In the genomic region with DNA sequence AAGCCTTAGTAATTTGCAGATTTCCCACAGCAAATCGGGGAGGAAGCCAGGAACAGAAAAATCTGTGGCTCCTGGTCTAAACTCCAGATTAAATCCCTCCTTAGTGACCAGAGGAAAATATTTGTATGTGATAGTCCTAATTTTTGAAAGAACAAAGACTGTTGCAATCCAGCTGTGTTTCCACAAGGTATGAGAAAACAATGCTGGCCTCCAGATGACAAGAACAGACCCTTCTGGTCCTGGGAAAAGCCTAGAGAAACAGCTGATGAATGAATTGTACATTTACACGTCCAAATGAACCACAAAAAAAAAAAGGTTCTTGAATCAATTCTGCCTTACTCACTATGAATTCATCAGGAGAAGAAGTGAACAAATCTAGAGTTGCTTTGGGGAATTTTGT, we compare ENCODE assay signal across 10 cellular contexts.
DNase-seq lines count a peak whose midpoint lies in the region; ATAC-seq, FAIRE-seq and TF ChIP-seq lines count a peak whose summit lies in the region.
"Had no signal": no experiment of that assay in that cellular context is flagged by ENCODE, and none has a peak within 500 bp of the region (broad histone marks: within the 10 kb centered on the region; RNA-seq: fewer than 3 reads in every experiment).

No MANE protein-coding gene starts in this region.

- no peaks in the 10 kb centered on the region; a peak in 1 of 4 replicates for H3K36me3 ChIP-seq in GM12878 (ENCODE audit: control insufficient read depth in 2 of 2, insufficient read depth in 2 of 2, low read length in 1 of 2)
- H3K36me3 ChIP-seq in uterus, result no peaks in the 10 kb centered on the region

- RAD21 ChIA-PET in GM12878 (lab: Charles Lee; ENCODE audit: unreplicated experiment), result interaction anchor here (1.0 to 10.3 kb wide), 14 partner anchors 11 to 307 kb away, joined by 3 to 144 read pairs (median 5); no protein-coding TSS in a partner anchor

- no peaks in the 10 kb centered on the region for H4K20me1 ChIP-seq in GM12878 (ENCODE audit: control insufficient read depth, insufficient read depth)

- H3K4me2 ChIP-seq in GM12878 (ENCODE audit: control insufficient read depth, insufficient read depth), result peak overlapping the region; percentile 76

- peak overlapping the region; percentile 70; the same call in 1 of the 2 replicates for H3K4me3 ChIP-seq in GM12878
- no peak overlapping the region for H3K4me3 ChIP-seq in uterus

- SMC1A ChIA-PET in GM12878 (lab: Charles Lee; ENCODE audit: uncharacterized antibody, unreplicated experiment), result interaction anchor here (0.7 to 5.5 kb wide), 24 partner anchors 15 to 351 kb away, joined by 3 to 45 read pairs (median 4); no protein-coding TSS in a partner anchor

- no TSS peak for BruUV-seq in GM12878 (replicated peaks; lab: Mats Ljungman, UMichigan)

- DNase-seq in activated naive CD4-positive, alpha-beta T cell treated with anti-CD3 and anti-CD28 coated beads, Interleukin-2, amount 50 U/mL, for 16 hours, result no peak
- no peak for DNase-seq in GM12878 (ENCODE audit: low read depth, low spot score)
- DNase-seq in memory B cell (ENCODE audit: low spot score in 2 of 2), result no peak
- no peak for DNase-seq in uterus
- no peak for DNase-seq in pons (ENCODE audit: low spot score)
- DNase-seq: NCI-H1930 had no signal

- ATAC-seq in GM12878 (no peak), memory B cell (ENCODE audit: low read depth) (no peak), HG03025 (IDR thresholded peaks at IDR 0.05; ENCODE audit: low FRiP score, unreplicated experiment) (no peak), HG03097 (IDR thresholded peaks at IDR 0.05; ENCODE audit: low FRiP score, unreplicated experiment) (no peak)

- intact Hi-C loops in GM12878 (cut with micrococcal nuclease; ENCODE audit: unreplicated experiment) (loop anchor here (2.0 to 10.0 kb wide), 3 partner anchors 89 to 311 kb away; no protein-coding TSS in a partner anchor), uterus (cut with DNase I; ENCODE audit: low total_unique reads) (loop anchor here (10.0 kb wide), 1 partner anchor 119 kb away; no protein-coding TSS in a partner anchor)

- in situ Hi-C loops in GM12878 (cut with MboI), result no loop called here

- TF ChIP-seq POLR2A in GM12878 (IDR thresholded peaks at IDR 0.05; ENCODE audit: low read depth, low read length) (no peak), uterus (IDR thresholded peaks at IDR 0.05) (no peak)

- peak overlapping the region; percentile 58 for H2AFZ ChIP-seq in GM12878 (ENCODE audit: control insufficient read depth, low read depth, low read length)

- H3K4me1 ChIP-seq in GM12878 (ENCODE audit: control insufficient read depth, insufficient read depth, low read length), result peaks cover 14% of the 10 kb centered on the region
- peaks cover 0 to 5% of the 10 kb centered on the region in 2 donors for H3K4me1 ChIP-seq in uterus

- H3K36me3 Mint-ChIP-seq in activated naive CD4-positive, alpha-beta T cell treated with anti-CD3 and anti-CD28 coated beads, Interleukin-2, amount 50 U/mL, for 24 hours, result peaks cover 5% of the 10 kb centered on the region
- H3K36me3 Mint-ChIP-seq in memory B cell, result peaks cover 7% of the 10 kb centered on the region

- no peak for FAIRE-seq in GM12878 (lab: Jason Lieb, UNC)
- FAIRE-seq: H1 had no signal

- CTCF ChIA-PET in GM12878 (lab: Yijun Ruan, JAX), result interaction anchor here (0.7 to 1.9 kb wide), 13 partner anchors 15 to 354 kb away, joined by 3 to 21 read pairs (median 3); no protein-coding TSS in a partner anchor

- POLR2A ChIA-PET in GM12878 (lab: Charles Lee), result interaction anchor here (0.5 to 1.8 kb wide), 12 partner anchors 9 to 115 kb away, joined by 3 to 11 read pairs (median 4); no protein-coding TSS in a partner anchor

- no peak for TF ChIP-seq RAD21 in GM12878 (IDR thresholded peaks at IDR 0.05; ENCODE audit: insufficient read depth, low read depth, low read length)

- TF ChIP-seq EP300 in GM12878 (IDR thresholded peaks at IDR 0.05; ENCODE audit: borderline replicate concordance in 1 of 2, control insufficient read depth in 1 of 2, low read depth in 2 of 2, low read length in 2 of 2), result no peak

- peak overlapping the region; percentile 80 for H3K9ac ChIP-seq in GM12878 (ENCODE audit: control insufficient read depth, insufficient read depth, low read length)

- H3K27me3 ChIP-seq in GM12878 (replicated peaks in 1 of 2; ENCODE audit: control insufficient read depth in 2 of 2, insufficient read depth in 2 of 2, low read length in 1 of 2) (no peaks in the 10 kb centered on the region), uterus (no peaks in the 10 kb centered on the region)

- H3K79me2 ChIP-seq in GM12878 (ENCODE audit: control insufficient read depth, insufficient read depth, low read length), result peaks cover 42% of the 10 kb centered on the region

- H3K27ac ChIP-seq in GM12878 (ENCODE audit: control insufficient read depth, insufficient read depth) (peak overlapping the region; percentile 91), uterus (peak overlapping the region; percentile 95 to 98)

- H3K9me3 Mint-ChIP-seq in activated naive CD4-positive, alpha-beta T cell treated with anti-CD3 and anti-CD28 coated beads, Interleukin-2, amount 50 U/mL, for 24 hours, result no peaks in the 10 kb centered on the region
- H3K9me3 Mint-ChIP-seq in memory B cell, result no peaks in the 10 kb centered on the region

- H3K9me3 ChIP-seq in GM12878 (replicated peaks; ENCODE audit: control insufficient read depth, insufficient read depth, low read length) (no peaks in the 10 kb centered on the region), uterus (no peaks in the 10 kb centered on the region)

- H3K4me3 Mint-ChIP-seq in activated naive CD4-positive, alpha-beta T cell treated with anti-CD3 and anti-CD28 coated beads, Interleukin-2, amount 50 U/mL, for 24 hours, result peak overlapping the region; percentile 97
- peak overlapping the region; percentile 22 for H3K4me3 Mint-ChIP-seq in memory B cell

- WGBS in GM12878 (ENCODE audit: insufficient coverage, insufficient replicate concordance, low lambda C conversion rate, missing lambda C conversion rate), result 19% methylated on average over 2 of the region's 2 CpGs

- TF ChIP-seq CTCF in GM12878 (IDR thresholded peaks at IDR 0.05 in 2 of 3, conservative IDR thresholded peaks at IDR 0.05 in 1 of 3; ENCODE audit: control insufficient read depth in 2 of 3, extremely low read depth in 1 of 3, insufficient read depth in 1 of 3, low read depth in 3 of 3, low read length in 3 of 3) (no peak), uterus (IDR thresholded peaks at IDR 0.05) (no peak)

- no peaks in the 10 kb centered on the region for H3K27me3 Mint-ChIP-seq in activated naive CD4-positive, alpha-beta T cell treated with anti-CD3 and anti-CD28 coated beads, Interleukin-2, amount 50 U/mL, for 24 hours
- no peaks in the 10 kb centered on the region for H3K27me3 Mint-ChIP-seq in memory B cell

- peak overlapping the region; percentile 97 for H3K27ac Mint-ChIP-seq in activated naive CD4-positive, alpha-beta T cell treated with anti-CD3 and anti-CD28 coated beads, Interleukin-2, amount 50 U/mL, for 24 hours
- H3K27ac Mint-ChIP-seq in memory B cell, result peak overlapping the region; percentile 94

- H3K4me1 Mint-ChIP-seq in activated naive CD4-positive, alpha-beta T cell treated with anti-CD3 and anti-CD28 coated beads, Interleukin-2, amount 50 U/mL, for 24 hours, result peaks cover 59% of the 10 kb centered on the region
- peaks cover 25% of the 10 kb centered on the region for H3K4me1 Mint-ChIP-seq in memory B cell

TF ChIP-seq in GM12878, 131 proteins besides CTCF, POLR2A, EP300 and RAD21:
- TF ChIP-seq BMI1 (IDR thresholded peaks at IDR 0.05; ENCODE audit: borderline replicate concordance), result no peak
- TF ChIP-seq JUND (IDR thresholded peaks at IDR 0.05; ENCODE audit: low read depth, low read length), result no peak
- no peak for TF ChIP-seq CBX3 (IDR thresholded peaks at IDR 0.05; ENCODE audit: borderline replicate concordance, low read depth)
- TF ChIP-seq SREBF2 (IDR thresholded peaks at IDR 0.05; ENCODE audit: low read length), result no peak
- TF ChIP-seq CREB1 (IDR thresholded peaks at IDR 0.05; ENCODE audit: low read depth), result no peak
- TF ChIP-seq, protein P1, sequence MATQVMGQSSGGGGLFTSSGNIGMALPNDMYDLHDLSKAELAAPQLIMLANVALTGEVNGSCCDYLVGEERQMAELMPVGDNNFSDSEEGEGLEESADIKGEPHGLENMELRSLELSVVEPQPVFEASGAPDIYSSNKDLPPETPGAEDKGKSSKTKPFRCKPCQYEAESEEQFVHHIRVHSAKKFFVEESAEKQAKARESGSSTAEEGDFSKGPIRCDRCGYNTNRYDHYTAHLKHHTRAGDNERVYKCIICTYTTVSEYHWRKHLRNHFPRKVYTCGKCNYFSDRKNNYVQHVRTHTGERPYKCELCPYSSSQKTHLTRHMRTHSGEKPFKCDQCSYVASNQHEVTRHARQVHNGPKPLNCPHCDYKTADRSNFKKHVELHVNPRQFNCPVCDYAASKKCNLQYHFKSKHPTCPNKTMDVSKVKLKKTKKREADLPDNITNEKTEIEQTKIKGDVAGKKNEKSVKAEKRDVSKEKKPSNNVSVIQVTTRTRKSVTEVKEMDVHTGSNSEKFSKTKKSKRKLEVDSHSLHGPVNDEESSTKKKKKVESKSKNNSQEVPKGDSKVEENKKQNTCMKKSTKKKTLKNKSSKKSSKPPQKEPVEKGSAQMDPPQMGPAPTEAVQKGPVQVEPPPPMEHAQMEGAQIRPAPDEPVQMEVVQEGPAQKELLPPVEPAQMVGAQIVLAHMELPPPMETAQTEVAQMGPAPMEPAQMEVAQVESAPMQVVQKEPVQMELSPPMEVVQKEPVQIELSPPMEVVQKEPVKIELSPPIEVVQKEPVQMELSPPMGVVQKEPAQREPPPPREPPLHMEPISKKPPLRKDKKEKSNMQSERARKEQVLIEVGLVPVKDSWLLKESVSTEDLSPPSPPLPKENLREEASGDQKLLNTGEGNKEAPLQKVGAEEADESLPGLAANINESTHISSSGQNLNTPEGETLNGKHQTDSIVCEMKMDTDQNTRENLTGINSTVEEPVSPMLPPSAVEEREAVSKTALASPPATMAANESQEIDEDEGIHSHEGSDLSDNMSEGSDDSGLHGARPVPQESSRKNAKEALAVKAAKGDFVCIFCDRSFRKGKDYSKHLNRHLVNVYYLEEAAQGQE (IDR thresholded peaks at IDR 0.05; ENCODE audit: low read depth, low read length), result no peak
TF ChIP-seq in GM12878: peak in this region for 0.
